ENCODE assay signal across 8 cellular contexts in the genomic region with DNA sequence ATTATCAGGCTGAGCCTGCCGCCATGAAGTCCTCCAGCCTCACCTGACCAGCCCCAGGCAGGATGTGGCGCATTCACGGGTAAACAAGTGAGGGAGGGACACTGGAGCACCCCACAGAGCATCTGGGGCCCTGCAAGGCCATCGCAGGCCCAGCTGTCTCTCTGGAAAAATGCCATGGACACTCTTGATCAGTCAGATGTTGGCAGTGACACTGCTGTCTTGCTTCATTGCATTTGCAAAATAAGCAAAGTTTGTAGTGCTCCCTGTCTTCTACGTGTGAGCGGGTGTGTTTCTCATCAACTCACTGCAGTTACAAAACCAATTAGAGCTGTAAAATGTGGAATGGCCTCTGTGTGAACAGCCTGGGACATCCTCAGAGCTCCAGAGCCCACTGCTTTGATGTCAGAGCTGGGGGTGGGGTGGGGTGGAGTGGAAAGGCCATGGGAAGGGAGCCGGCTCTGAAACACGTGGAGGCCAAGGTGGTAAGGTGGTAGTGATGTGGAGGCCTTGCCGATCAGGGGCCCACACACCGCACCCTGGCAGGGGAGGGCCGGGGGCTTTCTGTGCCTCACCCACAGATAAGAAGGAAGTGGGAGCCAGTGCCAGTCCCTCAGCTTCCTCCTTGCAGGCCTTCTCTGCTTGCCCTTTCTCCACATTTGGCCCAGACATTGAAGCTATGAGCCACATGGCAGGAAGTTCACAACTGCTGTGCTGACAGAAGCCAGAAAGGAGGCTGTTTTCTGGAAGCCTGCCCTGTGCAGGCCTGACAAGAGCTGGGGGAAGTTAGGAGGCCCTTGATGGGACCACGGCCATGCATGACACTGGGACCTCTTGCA.
A peak's percentile ranks its signal among the peaks of the same experiment; 100 is the strongest.
DNase-seq lines count a peak whose midpoint lies in the region; ATAC-seq and TF ChIP-seq lines count a peak whose summit lies in the region.

No MANE protein-coding gene starts in this region.

- peaks cover 1% of the 10 kb centered on the region for H3K36me3 Mint-ChIP-seq in activated naive CD8-positive, alpha-beta T cell treated with anti-CD3 and anti-CD28 coated beads, Interleukin-2, amount 10 ng/mL, durations not matched to agents 7 days and 5 days
- no peaks in the 10 kb centered on the region for H3K36me3 Mint-ChIP-seq in activated naive CD8-positive, alpha-beta T cell treated with anti-CD3 and anti-CD28 coated beads, Interleukin-2, amount 50 U/mL, for 24 hours (ENCODE audit: low read depth)

- H3K27ac Mint-ChIP-seq in activated naive CD8-positive, alpha-beta T cell treated with anti-CD3 and anti-CD28 coated beads, Interleukin-2, amount 10 ng/mL, durations not matched to agents 7 days and 5 days, result peak overlapping the region; percentile 59
- H3K27ac Mint-ChIP-seq in activated naive CD8-positive, alpha-beta T cell treated with anti-CD3 and anti-CD28 coated beads, Interleukin-2, amount 50 U/mL, for 24 hours, result no peak overlapping the region

- TF ChIP-seq CTCF in choroid plexus epithelial cell (conservative IDR thresholded peaks at IDR 0.05; ENCODE audit: low read depth, low read length), result no peak

- H3K9me3 Mint-ChIP-seq in activated naive CD8-positive, alpha-beta T cell treated with anti-CD3 and anti-CD28 coated beads, Interleukin-2, amount 10 ng/mL, durations not matched to agents 7 days and 5 days, result no peaks in the 10 kb centered on the region
- H3K9me3 Mint-ChIP-seq in activated naive CD8-positive, alpha-beta T cell treated with anti-CD3 and anti-CD28 coated beads, Interleukin-2, amount 50 U/mL, for 24 hours, result no peaks in the 10 kb centered on the region

- no peak overlapping the region for H3K4me3 Mint-ChIP-seq in activated naive CD8-positive, alpha-beta T cell treated with anti-CD3 and anti-CD28 coated beads, Interleukin-2, amount 10 ng/mL, durations not matched to agents 7 days and 5 days
- no peak overlapping the region for H3K4me3 Mint-ChIP-seq in activated naive CD8-positive, alpha-beta T cell treated with anti-CD3 and anti-CD28 coated beads, Interleukin-2, amount 50 U/mL, for 24 hours

- ATAC-seq in activated naive CD8-positive, alpha-beta T cell treated with anti-CD3 and anti-CD28 coated beads, Interleukin-2, amount 10 ng/mL, durations not matched to agents 7 days and 5 days (ENCODE audit: low read depth), result no peak
- ATAC-seq in activated naive CD8-positive, alpha-beta T cell treated with anti-CD3 and anti-CD28 coated beads, Interleukin-2, amount 50 U/mL, for 24 hours, result no peak
- ATAC-seq in GM18858 (IDR thresholded peaks at IDR 0.05; ENCODE audit: unreplicated experiment) (no peak), HG02610 (IDR thresholded peaks at IDR 0.05; ENCODE audit: unreplicated experiment) (no peak), HG02840 (IDR thresholded peaks at IDR 0.05; ENCODE audit: low FRiP score, unreplicated experiment) (no peak)

- POLR2A ChIA-PET in activated naive CD8-positive, alpha-beta T cell treated with anti-CD3 and anti-CD28 coated beads, Interleukin-2, amount 10 ng/mL, durations not matched to agents 7 days and 5 days (lab: Charles Lee), result no interaction called here

- peaks cover 4% of the 10 kb centered on the region for H3K4me1 ChIP-seq in mesodermal cell (ENCODE audit: control insufficient read depth, insufficient read depth, low read length, poor library complexity, severe bottlenecking)

- H3K9me3 ChIP-seq in mesodermal cell (ENCODE audit: control insufficient read depth, low read length), result no peaks in the 10 kb centered on the region

- H3K4me3 ChIP-seq in choroid plexus epithelial cell (ENCODE audit: low read depth, low read length), result no peak overlapping the region
- H3K4me3 ChIP-seq in mesodermal cell (ENCODE audit: extremely low read depth, insufficient read depth, low read length, poor library complexity, severe bottlenecking), result no peak overlapping the region

- no peaks in the 10 kb centered on the region for H3K36me3 ChIP-seq in mesodermal cell (ENCODE audit: control insufficient read depth, insufficient read depth, low read length)

- peak overlapping the region; percentile 53 for H3K27ac ChIP-seq in mesodermal cell (ENCODE audit: low read depth, low read length, severe bottlenecking)

- WGBS in mesodermal cell (ENCODE audit: insufficient coverage in 2 of 2), 2 experiments, result 79 to 92% methylated on average over 10 to 12 of the region's 12 CpGs

- DNase-seq in activated naive CD8-positive, alpha-beta T cell treated with anti-CD3 and anti-CD28 coated beads, Interleukin-2, amount 10 ng/mL, durations not matched to agents 7 days and 5 days, result no peak
- no peak for DNase-seq in activated naive CD8-positive, alpha-beta T cell treated with anti-CD3 and anti-CD28 coated beads, Interleukin-2, amount 50 U/mL, for 24 hours
- DNase-seq in choroid plexus epithelial cell (ENCODE audit: low read depth), result peak; percentile 36
- DNase-seq in NCI-H1436 treated with DMSO at 0.1 percent for 48 hours (lab: John Stamatoyannopoulos, UW), result no peak

- peaks cover 11% of the 10 kb centered on the region for H3K27me3 Mint-ChIP-seq in activated naive CD8-positive, alpha-beta T cell treated with anti-CD3 and anti-CD28 coated beads, Interleukin-2, amount 10 ng/mL, durations not matched to agents 7 days and 5 days
- H3K27me3 Mint-ChIP-seq in activated naive CD8-positive, alpha-beta T cell treated with anti-CD3 and anti-CD28 coated beads, Interleukin-2, amount 50 U/mL, for 24 hours, result no peaks in the 10 kb centered on the region

- peaks cover 12% of the 10 kb centered on the region for H3K4me1 Mint-ChIP-seq in activated naive CD8-positive, alpha-beta T cell treated with anti-CD3 and anti-CD28 coated beads, Interleukin-2, amount 10 ng/mL, durations not matched to agents 7 days and 5 days
- peaks cover 8% of the 10 kb centered on the region for H3K4me1 Mint-ChIP-seq in activated naive CD8-positive, alpha-beta T cell treated with anti-CD3 and anti-CD28 coated beads, Interleukin-2, amount 50 U/mL, for 24 hours
